In the genomic region with DNA sequence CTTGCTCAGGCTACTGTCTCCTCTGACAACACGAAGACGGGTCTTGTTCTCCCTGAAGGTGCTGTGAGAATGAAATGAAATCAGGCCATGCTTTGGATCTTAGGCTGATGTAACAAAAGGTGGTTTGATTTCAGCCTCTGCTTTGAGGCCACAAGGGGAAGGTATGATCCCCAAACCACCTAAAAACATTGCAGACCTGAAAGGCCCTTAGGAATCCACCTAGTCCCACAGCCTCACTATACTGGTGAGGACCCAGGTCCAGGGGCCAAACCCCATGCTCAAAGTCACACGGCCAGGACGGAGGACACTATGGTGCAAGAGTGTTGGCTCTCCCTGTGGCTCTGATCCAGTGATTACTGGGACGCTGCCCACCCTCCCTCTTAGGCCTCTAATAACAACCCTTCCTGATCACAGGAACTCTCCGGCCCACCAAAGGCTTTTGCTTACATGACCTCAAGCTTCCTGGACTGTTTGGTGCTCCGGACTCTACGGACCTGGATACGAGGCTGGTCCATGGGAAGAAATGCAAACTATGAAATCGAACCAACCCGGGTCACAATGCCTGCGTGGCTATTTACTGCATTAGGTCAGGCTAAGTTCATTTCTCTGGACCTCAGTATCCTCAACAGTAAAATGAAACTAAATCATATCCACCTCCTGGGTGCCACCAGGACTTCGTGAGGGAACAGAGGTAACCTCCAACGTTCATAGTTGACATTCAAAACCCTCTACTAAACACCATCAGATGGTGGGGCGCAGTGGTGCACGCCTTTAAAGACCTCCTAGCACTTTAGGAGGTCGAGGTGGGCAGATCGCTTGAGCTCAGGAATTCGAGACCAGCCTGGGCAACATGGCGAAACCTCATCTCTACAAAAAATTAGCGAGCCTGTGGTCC, we compare ENCODE assay signal across 8 cellular contexts. TPM values are rescaled to one million over a fixed set of nuclear protein-coding genes. Genes with fewer than 3 reads are reported as not detected.
A peak's percentile ranks its signal among the peaks of the same experiment; 100 is the strongest.
DNase-seq lines count a peak whose midpoint lies in the region; TF ChIP-seq lines count a peak whose summit lies in the region.

No MANE protein-coding gene starts in this region.

- H3K9me3 ChIP-seq in MG63: peaks cover 2% of the 10 kb centered on the region
- no peaks in the 10 kb centered on the region for H3K9me3 ChIP-seq in colonic mucosa
- H3K9me3 ChIP-seq in muscle layer of duodenum (ENCODE audit: control insufficient read depth in 1 of 2, low read length in 2 of 2): no peaks in the 10 kb centered on the region

- TF ChIP-seq CTCF in BJ (IDR thresholded peaks at IDR 0.05; ENCODE audit: insufficient read depth, low read depth, low read length) (no peak), colonic mucosa (IDR thresholded peaks at IDR 0.05) (no peak)

- peaks cover 3% of the 10 kb centered on the region; the same call in 1 of the 2 replicates for H3K36me3 ChIP-seq in BJ (ENCODE audit: control insufficient read depth, insufficient read depth, low read length)
- H3K36me3 ChIP-seq in MG63: peaks cover 51% of the 10 kb centered on the region
- H3K36me3 ChIP-seq in colonic mucosa: no peaks in the 10 kb centered on the region
- peaks cover 8 to 10% of the 10 kb centered on the region in 2 donors for H3K36me3 ChIP-seq in muscle layer of duodenum (ENCODE audit: control insufficient read depth in 1 of 2, insufficient read depth in 2 of 2, low read length in 2 of 2)

- CTCF ChIA-PET in BJ (lab: Yijun Ruan, JAX): no interaction called here

- H3K4me3 ChIP-seq in BJ (ENCODE audit: low read depth, low read length) (peak overlapping the region; percentile 86), MG63 (peak overlapping the region; percentile 93), colonic mucosa (peak overlapping the region; percentile 72), muscle layer of duodenum (ENCODE audit: low read depth in 1 of 2, low read length in 2 of 2) (peak overlapping the region; percentile 68 to 99)

- H3K9ac ChIP-seq in colonic mucosa (ENCODE audit: low read depth in 2 of 2, low read length in 2 of 2): peak overlapping the region; percentile 93 to 96

- POLR2A ChIA-PET in BJ (lab: Charles Lee): no interaction called here

- intact Hi-C loops in colonic mucosa (cut with DNase I): no loop called here

- H3K4me1 ChIP-seq in colonic mucosa (peaks cover 6% of the 10 kb centered on the region), muscle layer of duodenum (ENCODE audit: control insufficient read depth in 1 of 2, insufficient read depth in 2 of 2, low read length in 2 of 2) (peaks cover 23 to 25% of the 10 kb centered on the region in 2 donors)

- peak overlapping the region; percentile 95 for H3K27ac ChIP-seq in colonic mucosa
- H3K27ac ChIP-seq in muscle layer of duodenum (ENCODE audit: low read length): peak overlapping the region; percentile 85

- DNase-seq in BJ (ENCODE audit: low read depth) (no peak), MG63 (peak; percentile 53), colonic mucosa (peak; percentile 52), NCI-H345 treated with DMSO at 0.1 percent for 48 hours (lab: John Stamatoyannopoulos, UW; ENCODE audit: unreplicated experiment) (no peak), SIG-M5 (lab: John Stamatoyannopoulos, UW) (no peak), SK-N-DZ (ENCODE audit: low spot score) (no peak)
- no peak for DNase-seq in effector CD8-positive, alpha-beta T cell (lab: John Stamatoyannopoulos, UW)

- H3K27me3 ChIP-seq in BJ (ENCODE audit: control insufficient read depth, insufficient read depth, low read length): no peaks in the 10 kb centered on the region
- H3K27me3 ChIP-seq in MG63: no peaks in the 10 kb centered on the region
- H3K27me3 ChIP-seq in colonic mucosa: no peaks in the 10 kb centered on the region
- H3K27me3 ChIP-seq in muscle layer of duodenum (ENCODE audit: low read depth, low read length): no peaks in the 10 kb centered on the region

RNA-seq across cellular contexts. Expression of gene TRIM25, which starts 1.5 kb away (rescaled TPM):
- polyA plus RNA-seq in BJ (2011; rRNA removed): 25.6 and 28.4 TPM in 2 replicates
- 21.3 and 27.2 TPM in 2 replicates for polyA minus RNA-seq in BJ (2011; rRNA and poly(A)+ RNA removed)
- total RNA-seq in MG63 (2014; rRNA removed; shearing (Covaris generic); ENCODE audit: low replicate concordance): 12.3 and 13.6 TPM in 2 replicates
- 10 to 100 TPM; 69.9 to 98.1 TPM for total RNA-seq in colonic mucosa
- polyA plus RNA-seq in SK-N-DZ (2014; cell fraction: cytosol; rRNA removed): 2.2 and 2.4 TPM in 2 replicates
- 4.3 and 8.4 TPM in 2 replicates for polyA plus RNA-seq in SK-N-DZ (2014; cell fraction: nucleus; rRNA removed)

RNA-seq across cellular contexts. Expression of gene COIL, which starts 48.5 kb away (rescaled TPM):
- polyA plus RNA-seq in BJ (2011; rRNA removed): 2.8 and 5.1 TPM in 2 replicates
- polyA minus RNA-seq in BJ (2011; rRNA and poly(A)+ RNA removed): 3.5 and 3.9 TPM in 2 replicates
- 14.2 and 19.3 TPM in 2 replicates for total RNA-seq in MG63 (2014; rRNA removed; shearing (Covaris generic); ENCODE audit: low replicate concordance)
- 10 to 100 TPM; 14.1 to 14.8 TPM for total RNA-seq in colonic mucosa
- 27.2 and 31.9 TPM in 2 replicates for polyA plus RNA-seq in SK-N-DZ (2014; cell fraction: cytosol; rRNA removed)
- polyA plus RNA-seq in SK-N-DZ (2014; cell fraction: nucleus; rRNA removed): 27.8 and 28.0 TPM in 2 replicates

Comparison
In these comparisons a context has a peak if more than half of its experiments do, and no peak if none do; other contexts are left out.
1. DNase-seq: peak in MG63 (single experiment) and colonic mucosa (single experiment); none in BJ (single experiment), NCI-H345 treated with DMSO at 0.1 percent for 48 hours (single experiment), effector CD8-positive, alpha-beta T cell (single experiment), SIG-M5 (single experiment) and SK-N-DZ (single experiment).
2. Peak in every context shown above with its lines, with median percentiles within 50 percentile points of each other: H3K4me3 ChIP-seq.